Comparison of ENCODE assay signal across 22 cellular contexts in the genomic region with DNA sequence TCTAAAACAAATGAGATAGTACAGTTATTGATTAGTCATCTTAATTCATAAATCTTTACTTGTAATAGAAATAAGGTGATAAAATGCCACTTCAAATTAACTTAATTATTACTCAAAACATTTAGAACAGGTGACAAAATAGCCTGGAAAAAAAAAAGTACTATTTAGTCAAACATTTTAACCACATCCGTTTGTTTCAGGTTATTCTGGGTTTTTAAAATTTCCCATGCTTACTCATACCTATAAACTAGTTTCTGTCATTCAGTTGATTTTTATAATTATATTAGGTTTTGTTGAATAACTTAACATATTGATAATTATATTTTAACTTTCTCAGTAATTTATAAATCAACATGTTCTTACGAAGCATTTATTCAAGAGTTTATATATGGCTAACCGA.
DNase-seq lines count a peak whose midpoint lies in the region; ATAC-seq, FAIRE-seq and TF ChIP-seq lines count a peak whose summit lies in the region.
"Had no signal": no experiment of that assay in that cellular context is flagged by ENCODE, and none has a peak within 500 bp of the region (broad histone marks: within the 10 kb centered on the region; RNA-seq: fewer than 3 reads in every experiment).

No MANE protein-coding gene starts in this region.

- no peak for DNase-seq in K562 (ENCODE audit: extremely low read depth in 1 of 4, low spot score in 3 of 4)
- DNase-seq in stimulated activated CD4-positive, alpha-beta T cell treated with anti-CD3 and anti-CD28 coated beads, Interleukin-2, amount 100 ng/mL, for 24 hours = no peak
- no peak for DNase-seq in CD4-positive, alpha-beta memory T cell
- no peak for DNase-seq in mesenteric fat pad (ENCODE audit: low spot score)
- no peak for DNase-seq in NCI-H524 treated with DMSO at 0.1 percent for 48 hours (lab: John Stamatoyannopoulos, UW)
- DNase-seq: ACHN; BE2C; C1 segment of cervical spinal cord; Caco-2; CD4-positive, CD25-positive, alpha-beta regulatory T cell; GDM1; GOT3; H7; HFFc6; KG1 had no signal

- H3K4me2 ChIP-seq in OCI-LY3 (ENCODE audit: low read length) = peak overlapping the region; percentile 68
- no peak overlapping the region for H3K4me2 ChIP-seq in K562 (ENCODE audit: insufficient read depth, low read length)

- no peak for TF ChIP-seq EP300 in K562 (IDR thresholded peaks at IDR 0.05; ENCODE audit: low read length)

- BruUV-seq in K562 (replicated peaks; lab: Mats Ljungman, UMichigan) = no TSS peak

- 0% methylated on average over 3 of the region's 3 CpGs for WGBS in K562 (ENCODE audit: insufficient coverage, low coverage, missing lambda C conversion rate)

- TF ChIP-seq CTCF in OCI-LY3 (IDR thresholded peaks at IDR 0.05; ENCODE audit: low read depth, low read length) = no peak
- TF ChIP-seq CTCF in K562 (IDR thresholded peaks at IDR 0.05 in 2 of 3, conservative IDR thresholded peaks at IDR 0.05 in 1 of 3; ENCODE audit: insufficient read depth in 2 of 3, low read depth in 1 of 3, low read length in 3 of 3) = no peak

- H3K27ac Mint-ChIP-seq in CD4-positive, alpha-beta memory T cell = no peak overlapping the region
- H3K27ac Mint-ChIP-seq: CD4-positive, CD25-positive, alpha-beta regulatory T cell; HFFc6; IgD-negative memory B cell had no signal

- no peak for TF ChIP-seq RAD21 in K562 (CRISPR knock-in tag; conservative IDR thresholded peaks at IDR 0.05 in 1 of 2, IDR thresholded peaks at IDR 0.05 in 1 of 2)

- H3K9me1 ChIP-seq in K562 (ENCODE audit: control insufficient read depth, insufficient read depth, low read length) = no peaks in the 10 kb centered on the region

- H3K27me3 Mint-ChIP-seq in CD4-positive, alpha-beta memory T cell = no peaks in the 10 kb centered on the region
- H3K27me3 Mint-ChIP-seq: CD4-positive, CD25-positive, alpha-beta regulatory T cell; IgD-negative memory B cell had no signal

- H3K27me3 ChIP-seq in OCI-LY3 (ENCODE audit: low read depth, low read length) (no peaks in the 10 kb centered on the region), K562 (ENCODE audit: control insufficient read depth in 2 of 2, insufficient read depth in 2 of 2, low read length in 2 of 2) (no peaks in the 10 kb centered on the region)
- H3K27me3 ChIP-seq in CD4-positive, alpha-beta memory T cell (ENCODE audit: insufficient read depth, low read length) = no peaks in the 10 kb centered on the region
- H3K27me3 ChIP-seq: BE2C had no signal

- FAIRE-seq in G401.6 (lab: Jason Lieb, UNC) = peak; percentile 37
- no peak for FAIRE-seq in K562 (lab: Jason Lieb, UNC)
- FAIRE-seq: D721Med, HepG2 had no signal

- H3K27ac ChIP-seq in OCI-LY3 (ENCODE audit: low read length) = peak overlapping the region; percentile 35; the same call in 1 of the 2 replicates
- no peak overlapping the region for H3K27ac ChIP-seq in K562 (ENCODE audit: extremely low read depth, low read depth, low read length)
- H3K27ac ChIP-seq in CD4-positive, alpha-beta memory T cell (ENCODE audit: low read depth, low read length) = no peak overlapping the region

- no peak for TF ChIP-seq POLR2A in K562 (conservative IDR thresholded peaks at IDR 0.05)

- H3K9me3 Mint-ChIP-seq in CD4-positive, alpha-beta memory T cell = peaks cover 0 to 18% (median 5%) of the 10 kb centered on the region in 8 donors
- H3K9me3 Mint-ChIP-seq: HFFc6 had no signal

- POLR2A ChIA-PET in K562 (lab: Yijun Ruan, JAX) = no interaction called here
- POLR2A ChIA-PET in CD4-positive, alpha-beta memory T cell (lab: Charles Lee; ENCODE audit: partially characterized antibody) = no interaction called here

- in situ Hi-C loops in K562 (cut with MboI) = no loop called here

- intact Hi-C loops in K562 (cut with micrococcal nuclease) = no loop called here
- intact Hi-C loops in CD4-positive, alpha-beta memory T cell (cut with micrococcal nuclease) = no loop called here

- H2AFZ ChIP-seq in OCI-LY3 (ENCODE audit: low read depth, low read length) (no peak overlapping the region), K562 (ENCODE audit: low read depth, low read length) (no peak overlapping the region)

- H3K4me3 ChIP-seq in OCI-LY3 (ENCODE audit: low read length) (peak overlapping the region; percentile 46), K562 (no peak overlapping the region)
- H3K4me3 ChIP-seq in CD4-positive, alpha-beta memory T cell (ENCODE audit: low read length in 2 of 2) = no peak overlapping the region

- H3K9me3 ChIP-seq in OCI-LY3 (ENCODE audit: insufficient read depth, low read length) (0 out of 2 replicates have a peak, but pooled peaks cover 6% of the 10 kb centered on the region), K562 (replicated peaks; ENCODE audit: control insufficient read depth, insufficient read depth, low read depth, low read length) (no peaks in the 10 kb centered on the region)
- H3K9me3 ChIP-seq in CD4-positive, alpha-beta memory T cell (ENCODE audit: control insufficient read depth in 1 of 2, low read length in 2 of 2) = no peaks in the 10 kb centered on the region
- H3K9me3 ChIP-seq: BE2C, Caco-2 had no signal

- H3K9ac ChIP-seq in OCI-LY3 (ENCODE audit: low read length) = no peak overlapping the region
- no peak overlapping the region for H3K9ac ChIP-seq in K562 (ENCODE audit: insufficient read depth in 1 of 2, low read depth in 2 of 2, low read length in 2 of 2)

- H3K79me2 ChIP-seq in OCI-LY3 (ENCODE audit: low read length) = no peaks in the 10 kb centered on the region
- no peaks in the 10 kb centered on the region for H3K79me2 ChIP-seq in K562 (ENCODE audit: control insufficient read depth, insufficient read depth, low read length)

- H3K4me1 Mint-ChIP-seq in CD4-positive, alpha-beta memory T cell = no peaks in the 10 kb centered on the region
- H3K4me1 Mint-ChIP-seq: CD4-positive, CD25-positive, alpha-beta regulatory T cell; IgD-negative memory B cell had no signal

- H3K4me1 ChIP-seq in OCI-LY3 (ENCODE audit: low read length) (peaks cover 28% of the 10 kb centered on the region), K562 (replicated peaks in 1 of 2; ENCODE audit: control insufficient read depth in 2 of 2, insufficient read depth in 2 of 2, low read length in 2 of 2) (no peaks in the 10 kb centered on the region)
- H3K4me1 ChIP-seq in CD4-positive, alpha-beta memory T cell (ENCODE audit: insufficient read depth, low read length) = no peaks in the 10 kb centered on the region
- H3K4me1 ChIP-seq: BE2C, Caco-2 had no signal

- H4K20me1 ChIP-seq in OCI-LY3 (ENCODE audit: insufficient read depth, low read length) (no peaks in the 10 kb centered on the region), K562 (replicated peaks; ENCODE audit: control insufficient read depth, insufficient read depth, low read length) (no peaks in the 10 kb centered on the region)

- no peaks in the 10 kb centered on the region for H3K36me3 Mint-ChIP-seq in CD4-positive, alpha-beta memory T cell
- H3K36me3 Mint-ChIP-seq: CD4-positive, CD25-positive, alpha-beta regulatory T cell; IgD-negative memory B cell had no signal

- CTCF ChIA-PET in K562 (lab: Yijun Ruan, JAX; ENCODE audit: low intra/inter-chr PET ratio) = no interaction called here
- CTCF ChIA-PET in CD4-positive, alpha-beta memory T cell (lab: Charles Lee; ENCODE audit: partially characterized antibody) = no interaction called here

- no peak overlapping the region for H3K4me3 Mint-ChIP-seq in CD4-positive, alpha-beta memory T cell
- H3K4me3 Mint-ChIP-seq: CD4-positive, CD25-positive, alpha-beta regulatory T cell; HFFc6; IgD-negative memory B cell had no signal

- ATAC-seq in GM21786 (IDR thresholded peaks at IDR 0.05; ENCODE audit: unreplicated experiment) (peak; percentile 38), K562 (no peak)
- ATAC-seq: HCT116, HepG2 had no signal

- H3K36me3 ChIP-seq in OCI-LY3 (replicated peaks; ENCODE audit: low read depth, low read length) = peaks cover 11% of the 10 kb centered on the region
- H3K36me3 ChIP-seq in K562 (ENCODE audit: control insufficient read depth, insufficient read depth, low read length) = no peaks in the 10 kb centered on the region
- H3K36me3 ChIP-seq in CD4-positive, alpha-beta memory T cell (ENCODE audit: insufficient read depth, low read length) = no peaks in the 10 kb centered on the region
- H3K36me3 ChIP-seq: BE2C had no signal

TF ChIP-seq in K562, 482 proteins besides CTCF, POLR2A, EP300 and RAD21:
- TF ChIP-seq, protein P1, sequence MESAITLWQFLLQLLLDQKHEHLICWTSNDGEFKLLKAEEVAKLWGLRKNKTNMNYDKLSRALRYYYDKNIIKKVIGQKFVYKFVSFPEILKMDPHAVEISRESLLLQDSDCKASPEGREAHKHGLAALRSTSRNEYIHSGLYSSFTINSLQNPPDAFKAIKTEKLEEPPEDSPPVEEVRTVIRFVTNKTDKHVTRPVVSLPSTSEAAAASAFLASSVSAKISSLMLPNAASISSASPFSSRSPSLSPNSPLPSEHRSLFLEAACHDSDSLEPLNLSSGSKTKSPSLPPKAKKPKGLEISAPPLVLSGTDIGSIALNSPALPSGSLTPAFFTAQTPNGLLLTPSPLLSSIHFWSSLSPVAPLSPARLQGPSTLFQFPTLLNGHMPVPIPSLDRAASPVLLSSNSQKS (CRISPR knock-in tag; IDR thresholded peaks at IDR 0.05) = no peak
- peak; percentile 5; the same call in 1 of the 2 replicates for TF ChIP-seq ZNF316 (IDR thresholded peaks at IDR 0.05)
